1 cellular context compared by ENCODE assay signal in the genomic region with DNA sequence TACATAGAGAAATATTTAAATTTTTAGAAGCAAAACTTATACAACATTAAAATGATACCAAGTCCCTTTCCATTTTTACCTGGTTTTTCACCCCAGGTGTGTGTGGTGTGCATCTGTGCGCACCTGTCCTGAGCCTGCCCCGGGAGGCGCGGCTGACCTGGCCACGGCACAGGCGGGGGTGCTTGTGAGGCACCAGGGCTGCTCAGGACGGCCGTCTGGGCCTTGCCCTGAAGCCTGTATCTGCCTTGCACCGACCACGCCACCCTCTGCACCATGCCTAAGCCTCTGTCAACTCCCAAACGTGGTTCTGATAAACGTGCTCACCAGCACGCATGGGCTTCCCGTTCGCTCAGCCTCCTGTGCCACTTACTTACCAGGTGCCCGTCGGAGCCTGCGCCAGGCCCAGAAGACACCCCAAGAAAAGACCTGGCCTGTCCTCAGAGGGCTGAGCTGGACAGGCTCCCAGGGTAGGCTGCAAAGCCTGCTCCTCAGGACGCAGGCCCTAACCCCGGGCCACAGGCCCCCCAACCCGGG.
TF ChIP-seq lines count a peak whose summit lies in the region.

No MANE protein-coding gene starts in this region.

TF ChIP-seq in HCT116, 20 proteins besides CTCF, POLR2A, EP300 and RAD21:
- TF ChIP-seq EGR1 (IDR thresholded peaks at IDR 0.05; ENCODE audit: low read depth) (no peak), FOSL1 (IDR thresholded peaks at IDR 0.05; ENCODE audit: low read depth) (no peak), EZH2 (IDR thresholded peaks at IDR 0.05) (no peak), JUND (IDR thresholded peaks at IDR 0.05) (no peak), SP1 (IDR thresholded peaks at IDR 0.05; ENCODE audit: low read depth) (no peak), SIN3A (IDR thresholded peaks at IDR 0.05; ENCODE audit: low read depth) (no peak), EZH2phosphoT487 (IDR thresholded peaks at IDR 0.05; ENCODE audit: borderline replicate concordance) (no peak), TCF7L2 (IDR thresholded peaks at IDR 0.05; ENCODE audit: borderline replicate concordance, extremely low read depth, insufficient read depth, insufficient read length) (no peak), ELF1 (IDR thresholded peaks at IDR 0.05; ENCODE audit: borderline replicate concordance, low read depth) (no peak), REST (IDR thresholded peaks at IDR 0.05; ENCODE audit: low read depth) (no peak), ZNF274 (IDR thresholded peaks at IDR 0.05; ENCODE audit: low read depth, low read length) (no peak), SRF (IDR thresholded peaks at IDR 0.05; ENCODE audit: low read depth) (no peak), POLR2AphosphoS5 (IDR thresholded peaks at IDR 0.05; ENCODE audit: low read depth, low read length) (no peak), ZFX (IDR thresholded peaks at IDR 0.05) (no peak), CEBPB (IDR thresholded peaks at IDR 0.05; ENCODE audit: low read depth) (no peak), YY1 (IDR thresholded peaks at IDR 0.05; ENCODE audit: extremely low read depth, insufficient replicate concordance, low read depth, low read length) (no peak), CBX3 (IDR thresholded peaks at IDR 0.05; ENCODE audit: low read depth) (no peak)
- TF ChIP-seq, protein P1, sequence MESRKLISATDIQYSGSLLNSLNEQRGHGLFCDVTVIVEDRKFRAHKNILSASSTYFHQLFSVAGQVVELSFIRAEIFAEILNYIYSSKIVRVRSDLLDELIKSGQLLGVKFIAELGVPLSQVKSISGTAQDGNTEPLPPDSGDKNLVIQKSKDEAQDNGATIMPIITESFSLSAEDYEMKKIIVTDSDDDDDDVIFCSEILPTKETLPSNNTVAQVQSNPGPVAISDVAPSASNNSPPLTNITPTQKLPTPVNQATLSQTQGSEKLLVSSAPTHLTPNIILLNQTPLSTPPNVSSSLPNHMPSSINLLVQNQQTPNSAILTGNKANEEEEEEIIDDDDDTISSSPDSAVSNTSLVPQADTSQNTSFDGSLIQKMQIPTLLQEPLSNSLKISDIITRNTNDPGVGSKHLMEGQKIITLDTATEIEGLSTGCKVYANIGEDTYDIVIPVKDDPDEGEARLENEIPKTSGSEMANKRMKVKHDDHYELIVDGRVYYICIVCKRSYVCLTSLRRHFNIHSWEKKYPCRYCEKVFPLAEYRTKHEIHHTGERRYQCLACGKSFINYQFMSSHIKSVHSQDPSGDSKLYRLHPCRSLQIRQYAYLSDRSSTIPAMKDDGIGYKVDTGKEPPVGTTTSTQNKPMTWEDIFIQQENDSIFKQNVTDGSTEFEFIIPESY (IDR thresholded peaks at IDR 0.05; ENCODE audit: extremely low read depth, insufficient replicate concordance, low read length), result no peak
- TF ChIP-seq, protein P2, sequence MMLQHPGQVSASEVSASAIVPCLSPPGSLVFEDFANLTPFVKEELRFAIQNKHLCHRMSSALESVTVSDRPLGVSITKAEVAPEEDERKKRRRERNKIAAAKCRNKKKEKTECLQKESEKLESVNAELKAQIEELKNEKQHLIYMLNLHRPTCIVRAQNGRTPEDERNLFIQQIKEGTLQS (IDR thresholded peaks at IDR 0.05), result no peak
- TF ChIP-seq, protein P3, sequence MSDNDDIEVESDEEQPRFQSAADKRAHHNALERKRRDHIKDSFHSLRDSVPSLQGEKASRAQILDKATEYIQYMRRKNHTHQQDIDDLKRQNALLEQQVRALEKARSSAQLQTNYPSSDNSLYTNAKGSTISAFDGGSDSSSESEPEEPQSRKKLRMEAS (IDR thresholded peaks at IDR 0.05), result no peak
